ENCODE assay signal across 8 cellular contexts in genomic region chr11:15074206-15075161, GRCh38. TPM values are rescaled to one million over a fixed set of nuclear protein-coding genes. Genes with fewer than 3 reads are reported as not detected.
DNase-seq lines count a peak whose midpoint lies in the region; ATAC-seq and TF ChIP-seq lines count a peak whose summit lies in the region.

No MANE protein-coding gene starts in this region.

- H3K36me3 Mint-ChIP-seq in T-helper 17 cell (ENCODE audit: low read depth): peaks cover 2% of the 10 kb centered on the region

- H3K27me3 Mint-ChIP-seq in T-helper 17 cell: peaks cover 22% of the 10 kb centered on the region

- peak; percentile 86 for TF ChIP-seq CTCF in GM13976 (IDR thresholded peaks at IDR 0.05; ENCODE audit: borderline replicate concordance, control extremely low read depth, extremely low read depth, insufficient read depth, missing control alignments)

- no peaks in the 10 kb centered on the region for H3K9me3 ChIP-seq in T-helper 17 cell (ENCODE audit: control insufficient read depth, low read length, poor library complexity, severe bottlenecking)

- H3K4me3 Mint-ChIP-seq in T-helper 17 cell: peak overlapping the region; percentile 88

- intact Hi-C loops in sciatic nerve (cut with DNase I): no loop called here

- peaks cover 11% of the 10 kb centered on the region for H3K4me1 Mint-ChIP-seq in T-helper 17 cell

- in situ Hi-C loops in GM13976 (cut with MboI; ENCODE audit: low sequenced_read_pairs, unreplicated experiment): no loop called here

- ATAC-seq in HG02840 (IDR thresholded peaks at IDR 0.05; ENCODE audit: low FRiP score, unreplicated experiment): peak; percentile 85
- peak; percentile 90 for ATAC-seq in T-helper 17 cell
- peak; percentile 75 for ATAC-seq in sciatic nerve

- H3K27ac Mint-ChIP-seq in T-helper 17 cell: peak overlapping the region; percentile 74

- DNase-seq in GM13976 (ENCODE audit: low spot score): peak; percentile 73
- DNase-seq in NCI-H1417 treated with DMSO at 0.1 percent for 48 hours (lab: John Stamatoyannopoulos, UW): peak; percentile 58
- peak; percentile 52 to 78 (median 57) for DNase-seq in T-helper 17 cell
- peak; percentile 31 for DNase-seq in amniotic stem cell (lab: John Stamatoyannopoulos, UW)
- peak; percentile 14 to 46 for DNase-seq in hippocampal formation (lab: John Stamatoyannopoulos, UW)
- DNase-seq in sciatic nerve (ENCODE audit: low spot score): peak; percentile 83
- DNase-seq in HPDE6-E6E7 (ENCODE audit: extremely low spot score): no peak

RNA-seq across cellular contexts. Expression of gene CALCB, which starts 1.1 kb away (rescaled TPM):
- under 1 TPM; 0.39 to 0.62 TPM for total RNA-seq in T-helper 17 cell
- total RNA-seq in sciatic nerve: not detected

RNA-seq across cellular contexts. Expression of gene INSC, which starts 40.2 kb away (rescaled TPM):
- total RNA-seq in T-helper 17 cell (under 1 TPM in 1 of 2 donors, not detected in 1; 0.22 TPM), sciatic nerve (8.3 TPM)
